8 cellular contexts compared by ENCODE assay signal in the genomic region with DNA sequence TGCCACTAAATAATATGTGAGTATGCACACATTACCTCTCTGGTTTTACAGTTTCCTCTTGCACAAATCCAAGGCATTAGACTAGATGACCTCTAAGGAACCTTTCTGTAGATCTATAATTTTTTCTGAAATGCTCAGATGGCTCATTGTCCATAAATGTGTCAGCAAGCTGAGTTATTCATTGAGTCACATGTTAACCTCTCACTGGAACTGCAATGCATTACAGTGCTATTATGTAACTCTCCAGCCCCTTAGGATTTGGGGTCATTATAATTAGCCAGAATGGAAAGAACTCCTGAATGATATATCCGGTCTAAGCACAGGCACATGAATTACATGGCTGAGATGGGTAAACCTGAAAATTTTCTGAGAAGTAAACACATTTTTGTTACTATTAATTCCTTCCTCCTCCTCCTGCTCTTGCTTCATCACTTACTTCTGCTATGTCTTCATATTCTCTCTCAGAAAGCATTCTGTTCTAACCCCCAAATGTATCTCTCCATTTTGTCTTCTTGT. TPM values are rescaled to one million over a fixed set of nuclear protein-coding genes. Genes with fewer than 3 reads are reported as not detected.
DNase-seq lines count a peak whose midpoint lies in the region; ATAC-seq and TF ChIP-seq lines count a peak whose summit lies in the region.

No MANE protein-coding gene starts in this region.

- no peak overlapping the region for H3K4me2 ChIP-seq in MM.1S (ENCODE audit: low read depth, low read length)

- TF ChIP-seq CTCF in MM.1S (IDR thresholded peaks at IDR 0.05; ENCODE audit: low read length), result no peak

- DNase-seq in SK-MEL-5 (ENCODE audit: low read depth, low spot score) (peak; percentile 76), myocyte (ENCODE audit: low read depth) (peak; percentile 41), pons (ENCODE audit: low spot score) (no peak), superior temporal gyrus (ENCODE audit: extremely low spot score) (no peak), cerebellar nuclear complex (lab: John Stamatoyannopoulos, UW) (no peak), MM.1S (no peak)

- no peaks in the 10 kb centered on the region for H3K36me3 ChIP-seq in MM.1S (replicated peaks; ENCODE audit: insufficient read depth, low read length)

- H3K27ac ChIP-seq in MM.1S (ENCODE audit: low read length), result no peak overlapping the region

- H3K79me2 ChIP-seq in MM.1S (ENCODE audit: low read length), result no peaks in the 10 kb centered on the region

- no peak overlapping the region for H2AFZ ChIP-seq in MM.1S (ENCODE audit: low read length)

- no peaks in the 10 kb centered on the region for H3K9me2 ChIP-seq in MM.1S (replicated peaks; ENCODE audit: insufficient read depth, low read length)

- no peaks in the 10 kb centered on the region for H3K4me1 ChIP-seq in MM.1S (ENCODE audit: low read length)

- H3K27me3 ChIP-seq in MM.1S (replicated peaks; ENCODE audit: insufficient read depth, low read length), result no peaks in the 10 kb centered on the region

- in situ Hi-C loops in SK-MEL-5 (cut with HindIII; ENCODE audit: low pct_unique_long_range_greater_than_20kb, low sequenced_read_pairs), result no loop called here

- H3K4me3 ChIP-seq in MM.1S (ENCODE audit: low read length), result no peak overlapping the region

- no peaks in the 10 kb centered on the region for H3F3A ChIP-seq in MM.1S (ENCODE audit: insufficient read depth, low read length)

- H3K9me3 ChIP-seq in MM.1S (replicated peaks; ENCODE audit: insufficient read depth, low read length), result no peaks in the 10 kb centered on the region

- H4K20me1 ChIP-seq in MM.1S (ENCODE audit: insufficient read depth, low read length), result no peaks in the 10 kb centered on the region

- ATAC-seq in GM18511 (IDR thresholded peaks at IDR 0.05; ENCODE audit: unreplicated experiment) (peak; percentile 57), HG02943 (IDR thresholded peaks at IDR 0.05; ENCODE audit: low read depth, unreplicated experiment) (peak; percentile 39)

- H3K9ac ChIP-seq in MM.1S (ENCODE audit: low read length), result no peak overlapping the region

RNA-seq across cellular contexts. Expression of gene DRAM1, which starts 20.3 kb away (rescaled TPM):
- total RNA-seq in SK-MEL-5 (2014; rRNA removed; shearing (Covaris generic)), result 8.8 and 9.3 TPM in 2 replicates
- 15.2 and 22.8 TPM in 2 replicates for polyA plus RNA-seq in SK-MEL-5 (2015; cell fraction: cytosol; rRNA removed)
- 4.0 and 4.1 TPM in 2 replicates for polyA plus RNA-seq in SK-MEL-5 (2015; cell fraction: nucleus; rRNA removed)
- total RNA-seq in myocyte, result 5.6 and 10.6 TPM in 2 replicates
- polyA plus RNA-seq in myocyte (2012), result 31.0 TPM

RNA-seq across cellular contexts. Expression of gene GNPTAB, which starts 26.3 kb away (rescaled TPM):
- 108 and 110 TPM in 2 replicates for total RNA-seq in SK-MEL-5 (2014; rRNA removed; shearing (Covaris generic))
- polyA plus RNA-seq in SK-MEL-5 (2015; cell fraction: cytosol; rRNA removed), result 122 and 159 TPM in 2 replicates
- polyA plus RNA-seq in SK-MEL-5 (2015; cell fraction: nucleus; rRNA removed), result 88.1 and 125 TPM in 2 replicates
- 17.7 and 33.5 TPM in 2 replicates for total RNA-seq in myocyte
- polyA plus RNA-seq in myocyte (2012), result 17.5 TPM

Comparison
In these comparisons a context has a peak if more than half of its experiments do, and no peak if none do; other contexts are left out.
1. DNase-seq: peak in SK-MEL-5 (single experiment) and myocyte (single experiment); none in pons (single experiment), superior temporal gyrus (single experiment), cerebellar nuclear complex (0 of 2) and MM.1S (single experiment).